In the genomic region with DNA sequence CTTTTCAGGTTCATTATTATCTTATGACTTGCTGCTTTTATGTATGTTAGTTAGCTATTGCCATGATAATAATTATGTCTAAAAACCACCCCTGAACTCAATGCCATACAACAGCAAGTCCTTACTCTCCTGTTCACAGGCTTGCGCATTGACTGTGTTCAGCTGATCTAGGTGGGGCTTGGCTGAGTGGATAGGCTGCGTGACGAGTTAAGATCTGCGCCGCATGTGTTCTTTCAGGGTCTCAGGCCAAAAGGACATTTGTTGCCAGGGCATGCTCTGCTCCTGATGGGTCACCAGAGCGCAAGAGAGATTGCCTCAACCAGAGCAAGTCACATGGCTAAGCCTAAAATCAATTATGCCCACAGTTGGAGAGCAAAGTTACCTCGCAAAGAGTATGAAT, we compare ENCODE assay signal across 1 cellular context.
TF ChIP-seq lines count a peak whose summit lies in the region.

No MANE protein-coding gene starts in this region.

TF ChIP-seq in GM23338, 12 proteins besides CTCF, POLR2A, EP300 and RAD21 (continued from another document):
- TF ChIP-seq, protein P1, sequence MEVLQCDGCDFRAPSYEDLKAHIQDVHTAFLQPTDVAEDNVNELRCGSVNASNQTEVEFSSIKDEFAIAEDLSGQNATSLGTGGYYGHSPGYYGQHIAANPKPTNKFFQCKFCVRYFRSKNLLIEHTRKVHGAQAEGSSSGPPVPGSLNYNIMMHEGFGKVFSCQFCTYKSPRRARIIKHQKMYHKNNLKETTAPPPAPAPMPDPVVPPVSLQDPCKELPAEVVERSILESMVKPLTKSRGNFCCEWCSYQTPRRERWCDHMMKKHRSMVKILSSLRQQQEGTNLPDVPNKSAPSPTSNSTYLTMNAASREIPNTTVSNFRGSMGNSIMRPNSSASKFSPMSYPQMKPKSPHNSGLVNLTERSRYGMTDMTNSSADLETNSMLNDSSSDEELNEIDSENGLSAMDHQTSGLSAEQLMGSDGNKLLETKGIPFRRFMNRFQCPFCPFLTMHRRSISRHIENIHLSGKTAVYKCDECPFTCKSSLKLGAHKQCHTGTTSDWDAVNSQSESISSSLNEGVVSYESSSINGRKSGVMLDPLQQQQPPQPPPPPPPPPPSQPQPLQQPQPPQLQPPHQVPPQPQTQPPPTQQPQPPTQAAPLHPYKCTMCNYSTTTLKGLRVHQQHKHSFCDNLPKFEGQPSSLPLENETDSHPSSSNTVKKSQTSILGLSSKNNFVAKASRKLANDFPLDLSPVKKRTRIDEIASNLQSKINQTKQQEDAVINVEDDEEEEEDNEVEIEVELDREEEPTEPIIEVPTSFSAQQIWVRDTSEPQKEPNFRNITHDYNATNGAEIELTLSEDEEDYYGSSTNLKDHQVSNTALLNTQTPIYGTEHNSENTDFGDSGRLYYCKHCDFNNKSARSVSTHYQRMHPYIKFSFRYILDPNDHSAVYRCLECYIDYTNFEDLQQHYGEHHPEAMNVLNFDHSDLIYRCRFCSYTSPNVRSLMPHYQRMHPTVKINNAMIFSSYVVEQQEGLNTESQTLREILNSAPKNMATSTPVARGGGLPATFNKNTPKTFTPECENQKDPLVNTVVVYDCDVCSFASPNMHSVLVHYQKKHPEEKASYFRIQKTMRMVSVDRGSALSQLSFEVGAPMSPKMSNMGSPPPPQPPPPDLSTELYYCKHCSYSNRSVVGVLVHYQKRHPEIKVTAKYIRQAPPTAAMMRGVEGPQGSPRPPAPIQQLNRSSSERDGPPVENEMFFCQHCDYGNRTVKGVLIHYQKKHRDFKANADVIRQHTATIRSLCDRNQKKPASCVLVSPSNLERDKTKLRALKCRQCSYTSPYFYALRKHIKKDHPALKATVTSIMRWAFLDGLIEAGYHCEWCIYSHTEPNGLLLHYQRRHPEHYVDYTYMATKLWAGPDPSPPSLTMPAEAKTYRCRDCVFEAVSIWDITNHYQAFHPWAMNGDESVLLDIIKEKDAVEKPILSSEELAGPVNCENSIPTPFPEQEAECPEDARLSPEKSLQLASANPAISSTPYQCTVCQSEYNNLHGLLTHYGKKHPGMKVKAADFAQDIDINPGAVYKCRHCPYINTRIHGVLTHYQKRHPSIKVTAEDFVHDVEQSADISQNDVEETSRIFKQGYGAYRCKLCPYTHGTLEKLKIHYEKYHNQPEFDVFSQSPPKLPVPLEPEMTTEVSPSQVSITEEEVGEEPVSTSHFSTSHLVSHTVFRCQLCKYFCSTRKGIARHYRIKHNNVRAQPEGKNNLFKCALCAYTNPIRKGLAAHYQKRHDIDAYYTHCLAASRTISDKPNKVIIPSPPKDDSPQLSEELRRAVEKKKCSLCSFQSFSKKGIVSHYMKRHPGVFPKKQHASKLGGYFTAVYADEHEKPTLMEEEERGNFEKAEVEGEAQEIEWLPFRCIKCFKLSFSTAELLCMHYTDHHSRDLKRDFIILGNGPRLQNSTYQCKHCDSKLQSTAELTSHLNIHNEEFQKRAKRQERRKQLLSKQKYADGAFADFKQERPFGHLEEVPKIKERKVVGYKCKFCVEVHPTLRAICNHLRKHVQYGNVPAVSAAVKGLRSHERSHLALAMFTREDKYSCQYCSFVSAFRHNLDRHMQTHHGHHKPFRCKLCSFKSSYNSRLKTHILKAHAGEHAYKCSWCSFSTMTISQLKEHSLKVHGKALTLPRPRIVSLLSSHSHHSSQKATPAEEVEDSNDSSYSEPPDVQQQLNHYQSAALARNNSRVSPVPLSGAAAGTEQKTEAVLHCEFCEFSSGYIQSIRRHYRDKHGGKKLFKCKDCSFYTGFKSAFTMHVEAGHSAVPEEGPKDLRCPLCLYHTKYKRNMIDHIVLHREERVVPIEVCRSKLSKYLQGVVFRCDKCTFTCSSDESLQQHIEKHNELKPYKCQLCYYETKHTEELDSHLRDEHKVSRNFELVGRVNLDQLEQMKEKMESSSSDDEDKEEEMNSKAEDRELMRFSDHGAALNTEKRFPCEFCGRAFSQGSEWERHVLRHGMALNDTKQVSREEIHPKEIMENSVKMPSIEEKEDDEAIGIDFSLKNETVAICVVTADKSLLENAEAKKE (CRISPR knock-in tag; IDR thresholded peaks at IDR 0.05) = no peak
- TF ChIP-seq JUNB (IDR thresholded peaks at IDR 0.05; ENCODE audit: unreplicated experiment) (no peak), NANOG (IDR thresholded peaks at IDR 0.05; ENCODE audit: borderline replicate concordance) (no peak), CREB1 (CRISPR knock-in tag; IDR thresholded peaks at IDR 0.05; ENCODE audit: low read depth) (no peak), ZNF331 (CRISPR knock-in tag; IDR thresholded peaks at IDR 0.05; ENCODE audit: low read depth) (no peak), STAT1 (IDR thresholded peaks at IDR 0.05; ENCODE audit: unreplicated experiment) (no peak), POLR2AphosphoS5 (IDR thresholded peaks at IDR 0.05; ENCODE audit: low read depth) (no peak)
- TF ChIP-seq, protein P2, sequence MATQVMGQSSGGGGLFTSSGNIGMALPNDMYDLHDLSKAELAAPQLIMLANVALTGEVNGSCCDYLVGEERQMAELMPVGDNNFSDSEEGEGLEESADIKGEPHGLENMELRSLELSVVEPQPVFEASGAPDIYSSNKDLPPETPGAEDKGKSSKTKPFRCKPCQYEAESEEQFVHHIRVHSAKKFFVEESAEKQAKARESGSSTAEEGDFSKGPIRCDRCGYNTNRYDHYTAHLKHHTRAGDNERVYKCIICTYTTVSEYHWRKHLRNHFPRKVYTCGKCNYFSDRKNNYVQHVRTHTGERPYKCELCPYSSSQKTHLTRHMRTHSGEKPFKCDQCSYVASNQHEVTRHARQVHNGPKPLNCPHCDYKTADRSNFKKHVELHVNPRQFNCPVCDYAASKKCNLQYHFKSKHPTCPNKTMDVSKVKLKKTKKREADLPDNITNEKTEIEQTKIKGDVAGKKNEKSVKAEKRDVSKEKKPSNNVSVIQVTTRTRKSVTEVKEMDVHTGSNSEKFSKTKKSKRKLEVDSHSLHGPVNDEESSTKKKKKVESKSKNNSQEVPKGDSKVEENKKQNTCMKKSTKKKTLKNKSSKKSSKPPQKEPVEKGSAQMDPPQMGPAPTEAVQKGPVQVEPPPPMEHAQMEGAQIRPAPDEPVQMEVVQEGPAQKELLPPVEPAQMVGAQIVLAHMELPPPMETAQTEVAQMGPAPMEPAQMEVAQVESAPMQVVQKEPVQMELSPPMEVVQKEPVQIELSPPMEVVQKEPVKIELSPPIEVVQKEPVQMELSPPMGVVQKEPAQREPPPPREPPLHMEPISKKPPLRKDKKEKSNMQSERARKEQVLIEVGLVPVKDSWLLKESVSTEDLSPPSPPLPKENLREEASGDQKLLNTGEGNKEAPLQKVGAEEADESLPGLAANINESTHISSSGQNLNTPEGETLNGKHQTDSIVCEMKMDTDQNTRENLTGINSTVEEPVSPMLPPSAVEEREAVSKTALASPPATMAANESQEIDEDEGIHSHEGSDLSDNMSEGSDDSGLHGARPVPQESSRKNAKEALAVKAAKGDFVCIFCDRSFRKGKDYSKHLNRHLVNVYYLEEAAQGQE (IDR thresholded peaks at IDR 0.05; ENCODE audit: unreplicated experiment) = no peak
